In the genomic region with DNA sequence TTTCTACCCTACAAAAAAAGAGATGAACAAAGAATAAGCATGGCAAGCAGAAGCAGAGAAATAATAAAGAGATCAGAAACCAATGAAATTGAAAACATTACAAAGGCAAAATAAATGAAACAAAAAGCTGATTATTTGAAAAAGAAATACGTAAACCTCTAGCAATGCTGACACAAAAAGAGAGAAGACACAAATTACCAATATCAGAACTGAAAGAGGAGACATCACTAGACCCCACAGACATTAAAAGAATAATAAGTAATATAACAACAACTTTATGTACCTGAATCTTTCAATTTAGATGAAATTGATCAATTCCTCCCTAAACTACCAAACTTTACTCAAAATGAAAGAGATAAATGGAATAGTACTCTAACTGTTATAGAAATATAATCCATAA, we compare ENCODE assay signal across 23 cellular contexts.
DNase-seq lines count a peak whose midpoint lies in the region; ATAC-seq, FAIRE-seq and TF ChIP-seq lines count a peak whose summit lies in the region.
"Had no signal": no experiment of that assay in that cellular context is flagged by ENCODE, and none has a peak within 500 bp of the region (broad histone marks: within the 10 kb centered on the region; RNA-seq: fewer than 3 reads in every experiment).

No MANE protein-coding gene starts in this region.

- H3K27me3 Mint-ChIP-seq in activated CD8-positive, alpha-beta memory T cell treated with anti-CD3 and anti-CD28 coated beads, Interleukin-2, amount 10 ng/mL, durations not matched to agents 7 days and 5 days = peaks cover 25% of the 10 kb centered on the region

- CTCF ChIA-PET in activated CD8-positive, alpha-beta memory T cell treated with anti-CD3 and anti-CD28 coated beads, Interleukin-2, amount 10 ng/mL, durations not matched to agents 7 days and 5 days (lab: Charles Lee) = no interaction called here
- CTCF ChIA-PET in GM12878 (lab: Yijun Ruan, JAX) = no interaction called here

- SMC1A ChIA-PET in GM12878 (lab: Charles Lee; ENCODE audit: uncharacterized antibody, unreplicated experiment) = no interaction called here

- H3K36me3 Mint-ChIP-seq in activated CD8-positive, alpha-beta memory T cell treated with anti-CD3 and anti-CD28 coated beads, Interleukin-2, amount 10 ng/mL, durations not matched to agents 7 days and 5 days = peaks cover 6% of the 10 kb centered on the region
- H3K36me3 Mint-ChIP-seq: CD4-positive, alpha-beta memory T cell had no signal

- TF ChIP-seq POLR2A in GM12878 (IDR thresholded peaks at IDR 0.05; ENCODE audit: low read depth, low read length) (no peak), GM12892 (IDR thresholded peaks at IDR 0.05; ENCODE audit: low read depth, low read length) (no peak)

- FAIRE-seq in GM12878 (lab: Jason Lieb, UNC) = no peak
- FAIRE-seq in GM12892 (lab: Jason Lieb, UNC) = no peak
- FAIRE-seq: A549, GM19239, HTR-8/SVneo, K562 had no signal

- in situ Hi-C loops in GM12878 (cut with MboI) = no loop called here

- no peaks in the 10 kb centered on the region for H3K36me3 ChIP-seq in GM12878 (ENCODE audit: control insufficient read depth in 2 of 2, insufficient read depth in 2 of 2, low read length in 1 of 2)
- H3K36me3 ChIP-seq: HAP-1 had no signal

- no peaks in the 10 kb centered on the region for H4K20me1 ChIP-seq in GM12878 (ENCODE audit: control insufficient read depth, insufficient read depth)

- H3K79me2 ChIP-seq in GM12878 (ENCODE audit: control insufficient read depth, insufficient read depth, low read length) = no peaks in the 10 kb centered on the region

- peaks cover 15% of the 10 kb centered on the region for H3K4me1 Mint-ChIP-seq in activated CD8-positive, alpha-beta memory T cell treated with anti-CD3 and anti-CD28 coated beads, Interleukin-2, amount 10 ng/mL, durations not matched to agents 7 days and 5 days
- H3K4me1 Mint-ChIP-seq: CD4-positive, alpha-beta memory T cell had no signal

- POLR2A ChIA-PET in GM12878 (lab: Charles Lee) = no interaction called here

- no peak overlapping the region for H3K4me2 ChIP-seq in GM12878 (ENCODE audit: control insufficient read depth, insufficient read depth)
- H3K4me2 ChIP-seq: A549 had no signal

- BruUV-seq in GM12878 (replicated peaks; lab: Mats Ljungman, UMichigan) = no TSS peak

- peaks cover 9% of the 10 kb centered on the region; the same call in 1 of the 2 replicates for H3K4me1 ChIP-seq in GM12878 (ENCODE audit: control insufficient read depth, insufficient read depth, low read length)
- H3K4me1 ChIP-seq: A549, HAP-1 had no signal

- H2AFZ ChIP-seq in GM12878 (ENCODE audit: control insufficient read depth, low read depth, low read length) = no peak overlapping the region
- H2AFZ ChIP-seq: GM23248 had no signal

- DNase-seq in activated CD8-positive, alpha-beta memory T cell treated with anti-CD3 and anti-CD28 coated beads, Interleukin-2, amount 10 ng/mL, durations not matched to agents 7 days and 5 days = no peak
- DNase-seq in activated CD8-positive, alpha-beta memory T cell treated with anti-CD3 and anti-CD28 coated beads, Interleukin-2, amount 50 U/mL, for 4 hours = no peak
- no peak for DNase-seq in GM12878 (ENCODE audit: low read depth, low spot score)
- DNase-seq in KG1 (lab: John Stamatoyannopoulos, UW) = no peak
- DNase-seq in GM12892 (ENCODE audit: insufficient read length) = no peak
- DNase-seq: AML-193; CD4-positive, alpha-beta memory T cell; DMS153; DMS79; GDM1; GM23248; IMR-90; Karpas-422 had no signal

- TF ChIP-seq EP300 in GM12878 (IDR thresholded peaks at IDR 0.05; ENCODE audit: borderline replicate concordance in 1 of 2, control insufficient read depth in 1 of 2, low read depth in 2 of 2, low read length in 2 of 2) = no peak

- no peak overlapping the region for H3K4me3 Mint-ChIP-seq in activated CD8-positive, alpha-beta memory T cell treated with anti-CD3 and anti-CD28 coated beads, Interleukin-2, amount 10 ng/mL, durations not matched to agents 7 days and 5 days
- H3K4me3 Mint-ChIP-seq: CD4-positive, alpha-beta memory T cell had no signal

- peak; percentile 12 for ATAC-seq in activated CD8-positive, alpha-beta memory T cell treated with anti-CD3 and anti-CD28 coated beads, Interleukin-2, amount 10 ng/mL, durations not matched to agents 7 days and 5 days
- peak; percentile 54 for ATAC-seq in GM21529 (IDR thresholded peaks at IDR 0.05; ENCODE audit: unreplicated experiment)
- peak; percentile 54 for ATAC-seq in HG02885 (IDR thresholded peaks at IDR 0.05; ENCODE audit: poor library complexity, unreplicated experiment)
- 0 out of 3 replicates have a peak, but pooled peaks have one; percentile 21 for ATAC-seq in GM12878
- ATAC-seq in HG03039 (IDR thresholded peaks at IDR 0.05; ENCODE audit: unreplicated experiment) = no peak
- ATAC-seq: A549, K562 had no signal

- no peak for TF ChIP-seq RAD21 in GM12878 (IDR thresholded peaks at IDR 0.05; ENCODE audit: insufficient read depth, low read depth, low read length)

- no peaks in the 10 kb centered on the region for H3K9me3 ChIP-seq in GM12878 (replicated peaks; ENCODE audit: control insufficient read depth, insufficient read depth, low read length)
- H3K9me3 ChIP-seq: A549, HAP-1 had no signal

- no peaks in the 10 kb centered on the region; a peak in 1 of 4 replicates for H3K27me3 ChIP-seq in GM12878 (replicated peaks in 1 of 2; ENCODE audit: control insufficient read depth in 2 of 2, insufficient read depth in 2 of 2, low read length in 1 of 2)

- no peak overlapping the region for H3K4me3 ChIP-seq in GM12878
- H3K4me3 ChIP-seq: A549, GM23248, HAP-1, K562 had no signal

- RAD21 ChIA-PET in GM12878 (lab: Charles Lee; ENCODE audit: unreplicated experiment) = no interaction called here

- no peak overlapping the region for H3K9ac ChIP-seq in GM12878 (ENCODE audit: control insufficient read depth, insufficient read depth, low read length)
- H3K9ac ChIP-seq: GM23248 had no signal

- intact Hi-C loops in GM12878 (cut with micrococcal nuclease; ENCODE audit: unreplicated experiment) = no loop called here

- no peak for TF ChIP-seq CTCF in GM12878 (IDR thresholded peaks at IDR 0.05 in 2 of 3, conservative IDR thresholded peaks at IDR 0.05 in 1 of 3; ENCODE audit: control insufficient read depth in 2 of 3, extremely low read depth in 1 of 3, insufficient read depth in 1 of 3, low read depth in 3 of 3, low read length in 3 of 3)

- WGBS in GM12878 (ENCODE audit: insufficient coverage, insufficient replicate concordance, low lambda C conversion rate, missing lambda C conversion rate) = 31% methylated on average over 1 of the region's 1 CpG

- no peak overlapping the region for H3K27ac Mint-ChIP-seq in activated CD8-positive, alpha-beta memory T cell treated with anti-CD3 and anti-CD28 coated beads, Interleukin-2, amount 10 ng/mL, durations not matched to agents 7 days and 5 days

- H3K27ac ChIP-seq in GM12878 (ENCODE audit: control insufficient read depth, insufficient read depth) = no peak overlapping the region
- H3K27ac ChIP-seq: 22Rv1, A549, C4-2B, GM23248 had no signal

- H3K9me3 Mint-ChIP-seq in activated CD8-positive, alpha-beta memory T cell treated with anti-CD3 and anti-CD28 coated beads, Interleukin-2, amount 10 ng/mL, durations not matched to agents 7 days and 5 days (ENCODE audit: low read depth) = no peaks in the 10 kb centered on the region
- H3K9me3 Mint-ChIP-seq: CD4-positive, alpha-beta memory T cell had no signal

TF ChIP-seq in GM12878, 131 proteins besides CTCF, POLR2A, EP300 and RAD21:
- peak; percentile 19; the same call in 1 of the 2 replicates for TF ChIP-seq GABPA (IDR thresholded peaks at IDR 0.05; ENCODE audit: low read depth)
- TF ChIP-seq JUNB (IDR thresholded peaks at IDR 0.05) = peak; percentile 86
- TF ChIP-seq ASH2L (IDR thresholded peaks at IDR 0.05; ENCODE audit: borderline replicate concordance, low read depth) = no peak
- TF ChIP-seq HDGF (IDR thresholded peaks at IDR 0.05) = no peak
- TF ChIP-seq, protein P1, sequence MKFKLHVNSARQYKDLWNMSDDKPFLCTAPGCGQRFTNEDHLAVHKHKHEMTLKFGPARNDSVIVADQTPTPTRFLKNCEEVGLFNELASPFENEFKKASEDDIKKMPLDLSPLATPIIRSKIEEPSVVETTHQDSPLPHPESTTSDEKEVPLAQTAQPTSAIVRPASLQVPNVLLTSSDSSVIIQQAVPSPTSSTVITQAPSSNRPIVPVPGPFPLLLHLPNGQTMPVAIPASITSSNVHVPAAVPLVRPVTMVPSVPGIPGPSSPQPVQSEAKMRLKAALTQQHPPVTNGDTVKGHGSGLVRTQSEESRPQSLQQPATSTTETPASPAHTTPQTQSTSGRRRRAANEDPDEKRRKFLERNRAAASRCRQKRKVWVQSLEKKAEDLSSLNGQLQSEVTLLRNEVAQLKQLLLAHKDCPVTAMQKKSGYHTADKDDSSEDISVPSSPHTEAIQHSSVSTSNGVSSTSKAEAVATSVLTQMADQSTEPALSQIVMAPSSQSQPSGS (IDR thresholded peaks at IDR 0.05; ENCODE audit: low read length) = peak; percentile 66
- TF ChIP-seq RUNX3 (IDR thresholded peaks at IDR 0.05; ENCODE audit: low read length) = peak; percentile 22; the same call in 1 of the 2 replicates
- peak; percentile 57; the same call in 1 of the 2 replicates for TF ChIP-seq NFIC (IDR thresholded peaks at IDR 0.05; ENCODE audit: low read depth, low read length)
